8 cellular contexts compared by ENCODE assay signal in the genomic region with DNA sequence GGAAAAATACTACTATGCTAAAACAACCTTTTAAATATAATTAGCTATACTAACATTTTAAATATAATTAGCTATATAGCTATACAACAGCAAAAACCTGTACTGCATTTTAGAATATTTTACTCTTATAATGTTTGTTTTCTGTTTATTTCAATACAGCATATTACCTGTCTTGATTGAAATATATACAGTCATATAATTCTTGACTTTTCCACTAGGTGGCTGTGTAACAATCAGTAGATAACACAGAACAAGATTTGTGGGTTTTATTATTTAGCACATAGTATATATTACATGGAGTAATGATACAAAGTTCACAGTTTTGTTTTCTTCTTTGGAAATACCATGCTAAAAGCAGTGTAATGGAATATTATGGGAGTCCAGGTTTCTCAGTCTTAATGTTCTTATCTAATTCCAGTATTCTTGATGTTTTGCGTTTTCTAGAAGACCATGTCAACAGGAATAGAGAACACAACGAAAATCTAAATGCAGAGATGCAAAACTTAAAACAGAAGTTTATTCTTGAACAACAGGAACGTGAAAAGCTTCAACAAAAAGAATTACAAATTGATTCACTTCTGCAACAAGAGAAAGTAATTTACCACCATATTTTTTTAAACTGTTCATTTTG. TPM values are rescaled to one million over a fixed set of nuclear protein-coding genes. Genes with fewer than 3 reads are reported as not detected.
A peak's percentile ranks its signal among the peaks of the same experiment; 100 is the strongest.
DNase-seq lines count a peak whose midpoint lies in the region; ATAC-seq and TF ChIP-seq lines count a peak whose summit lies in the region.

No MANE protein-coding gene starts in this region.

- no peaks in the 10 kb centered on the region for H3K4me1 ChIP-seq in HEK293 (ENCODE audit: control insufficient read depth, insufficient read depth, low read length)
- no peaks in the 10 kb centered on the region for H3K4me1 ChIP-seq in lung (ENCODE audit: control insufficient read depth in 2 of 2, insufficient read depth in 2 of 2, low read length in 2 of 2)
- no peaks in the 10 kb centered on the region for H3K4me1 ChIP-seq in aorta (ENCODE audit: control insufficient read depth in 1 of 2, insufficient read depth in 2 of 2, low read length in 2 of 2)

- no peak for TF ChIP-seq POLR2A in GM18505 (IDR thresholded peaks at IDR 0.05; ENCODE audit: borderline replicate concordance, extremely low read depth, insufficient read depth, insufficient read length)

- ATAC-seq in lung (ENCODE audit: insufficient read depth, low FRiP score) (peak; percentile 62), GM18505 (IDR thresholded peaks at IDR 0.05; ENCODE audit: unreplicated experiment) (no peak), aorta (ENCODE audit: low FRiP score) (no peak)

- 97% methylated on average over 3 of the region's 3 CpGs for WGBS in lung, 2 donors
- WGBS in aorta, 2 donors: 92 to 95% methylated on average over 3 of the region's 3 CpGs

- peak; percentile 54 for DNase-seq in ELR (ENCODE audit: low read depth)
- DNase-seq in lung (ENCODE audit: low spot score): no peak
- no peak for DNase-seq in middle frontal gyrus (ENCODE audit: extremely low spot score, low spot score)
- no peak for DNase-seq in OCI-M2 (lab: John Stamatoyannopoulos, UW; ENCODE audit: unreplicated experiment)
- no peak for DNase-seq in aorta

- intact Hi-C loops in aorta (cut with DNase I): no loop called here

- H3K27me3 ChIP-seq in lung (ENCODE audit: control insufficient read depth, insufficient read depth) (no peaks in the 10 kb centered on the region), aorta (ENCODE audit: control insufficient read depth in 1 of 2, insufficient read depth in 2 of 2, low read length in 1 of 2) (no peaks in the 10 kb centered on the region)

- CTCF ChIA-PET in HEK293 (lab: Yijun Ruan, JAX): interaction anchor here (0.5 to 2.5 kb wide), 9 partner anchors 9 to 167 kb away, joined by 3 to 7 read pairs (median 5); a partner anchor contains a TSS

- POLR2A ChIA-PET in HEK293 (lab: Yijun Ruan, JAX): interaction anchor here (1.2 kb wide), 1 partner anchor 32 kb away, joined by 3 read pairs; a partner anchor contains a TSS

- no peak overlapping the region for H3K27ac ChIP-seq in HEK293 (ENCODE audit: extremely low read depth, low read depth, low read length)
- no peak overlapping the region for H3K27ac ChIP-seq in lung (ENCODE audit: low read depth in 1 of 2, low read length in 1 of 2)
- no peak overlapping the region for H3K27ac ChIP-seq in aorta (ENCODE audit: low read depth in 1 of 2, low read length in 2 of 2)

- TF ChIP-seq CTCF in HEK293 (tag by site-specific recombination; IDR thresholded peaks at IDR 0.05) (no peak), WI38 (IDR thresholded peaks at IDR 0.05; ENCODE audit: low read depth, low read length) (peak; percentile 6; the same call in 1 of the 2 replicates), lung (IDR thresholded peaks at IDR 0.05; ENCODE audit: control extremely low read depth, extremely low read depth) (no peak)

- peaks cover 86 to 87% of the 10 kb centered on the region in 2 experiments for H3K36me3 ChIP-seq in HEK293 (ENCODE audit: control insufficient read depth in 2 of 2, insufficient read depth in 1 of 2, low read length in 2 of 2)
- no peaks in the 10 kb centered on the region for H3K36me3 ChIP-seq in lung (ENCODE audit: control insufficient read depth in 2 of 2, insufficient read depth in 2 of 2, low read length in 2 of 2)
- H3K36me3 ChIP-seq in aorta (ENCODE audit: control insufficient read depth in 1 of 2, insufficient read depth in 2 of 2, low read length in 1 of 2): no peaks in the 10 kb centered on the region

- no peak overlapping the region for H3K4me3 ChIP-seq in HEK293 (ENCODE audit: low read depth, low read length)
- H3K4me3 ChIP-seq in WI38 (ENCODE audit: low read depth, low read length): no peak overlapping the region
- H3K4me3 ChIP-seq in lung: no peak overlapping the region
- no peak overlapping the region for H3K4me3 ChIP-seq in aorta (ENCODE audit: low read length in 2 of 2)

- no peaks in the 10 kb centered on the region for H3K9me3 ChIP-seq in HEK293 (ENCODE audit: control insufficient read depth, insufficient read depth, low read depth, low read length)
- no peaks in the 10 kb centered on the region for H3K9me3 ChIP-seq in lung (ENCODE audit: control insufficient read depth in 2 of 2, insufficient read depth in 1 of 2, low read length in 1 of 2)
- H3K9me3 ChIP-seq in aorta (ENCODE audit: control insufficient read depth, low read length): no peaks in the 10 kb centered on the region

TF ChIP-seq in HEK293, 187 proteins besides CTCF, POLR2A, EP300 and RAD21:
- TF ChIP-seq ZNF19 (tag by site-specific recombination; IDR thresholded peaks at IDR 0.05; ENCODE audit: low read depth) (no peak), ZNF214 (tag by site-specific recombination; IDR thresholded peaks at IDR 0.05; ENCODE audit: borderline replicate concordance) (no peak), ZNF654 (tag by site-specific recombination; IDR thresholded peaks at IDR 0.05; ENCODE audit: low read depth) (0 out of 2 replicates have a peak, but pooled peaks have one; percentile 3), MYNN (tag by site-specific recombination; IDR thresholded peaks at IDR 0.05; ENCODE audit: borderline replicate concordance) (no peak)

RNA-seq across cellular contexts. Expression of a gene that starts 13.3 kb away (rescaled TPM):
- total RNA-seq in lung: 1 to 10 TPM; 1.2 to 9.5 TPM
- polyA plus RNA-seq in lung: 1 to 10 TPM; 1.1 to 1.7 TPM
- total RNA-seq in aorta: 1 to 10 TPM in 1 of 2 donors, not detected in 1; 2.2 TPM
- polyA plus RNA-seq in aorta: under 1 TPM in 1 of 2 donors, not detected in 1; 0.75 TPM

RNA-seq across cellular contexts. Expression of a gene that starts 13.8 kb away (rescaled TPM):
- total RNA-seq in lung (10 to 100 TPM; 15.8 to 25.0 TPM), aorta (10 to 100 TPM; 14.5 to 20.7 TPM)
- polyA plus RNA-seq in lung (1 to 10 TPM; 3.8 to 7.5 TPM), aorta (1 to 10 TPM; 7.7 to 9.1 TPM)

RNA-seq across cellular contexts. Expression of a gene that starts 31.7 kb away (rescaled TPM):
- total RNA-seq in lung: 10 to 100 TPM; 46.6 to 69.7 TPM
- 10 to 100 TPM; 34.5 to 58.7 TPM for polyA plus RNA-seq in lung
- total RNA-seq in aorta: 10 to 100 TPM; 39.3 to 46.6 TPM
- polyA plus RNA-seq in aorta: 10 to 100 TPM; 40.9 to 62.4 TPM

RNA-seq across cellular contexts. Expression of a gene that starts 36.3 kb away (rescaled TPM):
- 100 to 1,000 TPM in 1 of 2 donors, 10 to 100 TPM in 1; 62.5 to 130 TPM for total RNA-seq in lung
- 10 to 100 TPM; 31.2 to 66.5 TPM for polyA plus RNA-seq in lung
- 100 to 1,000 TPM; 101 to 108 TPM for total RNA-seq in aorta
- polyA plus RNA-seq in aorta: 100 to 1,000 TPM in 1 of 2 donors, 10 to 100 TPM in 1; 68.4 to 185 TPM
